Comparison of ENCODE assay signal across 21 cellular contexts in genomic region chr1:107003972-107004371, GRCh38.
"Had no signal": no experiment of that assay in that cellular context is flagged by ENCODE, and none has a peak within 500 bp of the region (broad histone marks: within the 10 kb centered on the region; RNA-seq: fewer than 3 reads in every experiment).

No MANE protein-coding gene starts in this region.

- H3K27me3 ChIP-seq: heart right ventricle, right lobe of liver, testis, tibial nerve had no signal

- H2AFZ ChIP-seq: parathyroid adenoma had no signal

- H3K36me3 ChIP-seq: heart right ventricle, prostate gland, right lobe of liver, tibial nerve had no signal

- ATAC-seq: effector memory CD8-positive, alpha-beta T cell; heart right ventricle; left cardiac atrium; left ventricle myocardium superior; naive thymus-derived CD4-positive, alpha-beta T cell; right lobe of liver; stimulated activated memory B cell treated with anti-CD40 and anti-IgM and Interleukin-4, amounts not matched to agents 10 μg/mL and 1 μg/mL and 100 μg/mL, for 72 hours had no signal

- H3K27ac ChIP-seq: heart right ventricle, parathyroid adenoma, prostate gland, right lobe of liver, testis, tibial nerve had no signal

- H3K4me3 ChIP-seq: heart right ventricle, lung, prostate gland, right lobe of liver, testis, tibial nerve had no signal

- H3K9me3 ChIP-seq: heart right ventricle, prostate gland, right lobe of liver, testis, tibial nerve had no signal

- H3K79me2 ChIP-seq: parathyroid adenoma had no signal

- H3K9ac ChIP-seq: parathyroid adenoma had no signal

- FAIRE-seq: colon, frontal cortex, islet of Langerhans had no signal

- DNase-seq: cerebellar nuclear complex; effector memory CD8-positive, alpha-beta T cell; heart right ventricle; hypothalamus; left cardiac atrium; left ventricle myocardium superior; mesendoderm; naive thymus-derived CD4-positive, alpha-beta T cell; nephron progenitor cell; retina; right lobe of liver; stimulated activated CD4-positive, alpha-beta T cell treated with anti-CD3 and anti-CD28 coated beads, Interleukin-4, amount 100 ng/mL, for 24 hours; testis had no signal

- H3K4me1 ChIP-seq: heart right ventricle, parathyroid adenoma, prostate gland, right lobe of liver, testis, tibial nerve had no signal
